11 cellular contexts compared by ENCODE assay signal in the genomic region with DNA sequence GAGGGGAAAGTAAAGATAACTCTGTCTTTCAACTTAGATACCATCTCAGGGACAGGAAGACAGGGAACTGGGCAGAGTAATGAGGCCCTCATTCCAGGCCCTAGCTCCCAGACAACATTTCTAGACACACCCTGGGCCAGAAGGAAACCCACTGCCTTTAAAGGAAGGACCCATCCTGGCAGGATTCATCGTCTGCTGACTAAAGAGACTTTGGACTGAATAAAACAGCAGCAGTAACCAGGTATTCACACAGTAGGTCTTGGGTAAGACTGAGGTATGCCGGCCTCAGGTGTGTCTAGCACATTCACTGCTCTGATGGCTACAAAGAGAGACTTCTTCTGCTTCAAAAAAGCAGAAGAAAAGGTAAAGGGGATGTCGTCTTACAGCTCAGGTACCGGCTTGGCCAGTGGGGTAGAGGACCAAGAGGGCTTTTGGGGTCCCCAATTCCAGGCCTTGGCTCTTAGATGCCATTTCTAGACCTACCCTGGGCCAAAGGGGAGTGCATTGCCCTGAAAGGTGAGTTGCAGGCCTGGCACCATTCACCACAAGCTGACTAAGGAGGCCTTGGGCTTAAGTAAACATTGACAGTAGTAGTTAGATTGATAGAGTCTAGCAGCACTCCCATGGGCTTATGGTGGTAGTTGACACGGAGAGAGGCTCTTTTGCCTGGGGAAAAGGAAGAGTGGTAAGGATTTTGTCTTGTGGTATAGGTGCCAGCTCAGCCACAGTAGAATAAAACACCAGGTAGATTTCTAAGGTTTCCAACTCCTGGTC. TPM values are rescaled to one million over a fixed set of nuclear protein-coding genes. Genes with fewer than 3 reads are reported as not detected.
A peak's percentile ranks its signal among the peaks of the same experiment; 100 is the strongest.
DNase-seq lines count a peak whose midpoint lies in the region; ATAC-seq and TF ChIP-seq lines count a peak whose summit lies in the region.
"Had no signal": no experiment of that assay in that cellular context is flagged by ENCODE, and none has a peak within 500 bp of the region (broad histone marks: within the 10 kb centered on the region; RNA-seq: fewer than 3 reads in every experiment).

No MANE protein-coding gene starts in this region.

- H3K36me3 ChIP-seq in Peyer's patch = no peaks in the 10 kb centered on the region

- peak; percentile 19 for ATAC-seq in GM21367 (IDR thresholded peaks at IDR 0.05; ENCODE audit: unreplicated experiment)
- ATAC-seq: naive thymus-derived CD8-positive, alpha-beta T cell had no signal

- H3K4me3 ChIP-seq in Peyer's patch = no peak overlapping the region

- H3K4me1 ChIP-seq in Peyer's patch = peaks cover 0 to 21% (median 0%) of the 10 kb centered on the region in 4 donors

- CTCF ChIA-PET in HEK293T (lab: Yijun Ruan, JAX) = no interaction called here

- POLR2A ChIA-PET in HEK293T (lab: Yijun Ruan, JAX) = interaction anchor here (1.4 kb wide), 1 partner anchor 98 kb away, joined by 7 read pairs; no protein-coding TSS in a partner anchor

- no peak for TF ChIP-seq POLR2A in Peyer's patch (IDR thresholded peaks at IDR 0.05)

- peak; percentile 9 for DNase-seq in A172 (ENCODE audit: low spot score)
- peak; percentile 76 for DNase-seq in M059J (ENCODE audit: low read depth)
- peak; percentile 31 for DNase-seq in glomerular visceral epithelial cell (ENCODE audit: extremely low spot score)
- no peak for DNase-seq in HEK293T (ENCODE audit: extremely low spot score)
- no peak for DNase-seq in stimulated activated CD4-positive, alpha-beta T cell treated with anti-CD3 and anti-CD28 coated beads, Interleukin-4, amount 100 ng/mL, for 24 hours
- no peak for DNase-seq in Peyer's patch
- no peak for DNase-seq in HUDEP-2 (lab: John Stamatoyannopoulos, UW; ENCODE audit: unreplicated experiment in 76 of 76)
- DNase-seq: aorta; naive thymus-derived CD8-positive, alpha-beta T cell; NCI-H1417 treated with DMSO at 0.1 percent for 48 hours had no signal

- H3K9me3 ChIP-seq in Peyer's patch = no peaks in the 10 kb centered on the region

- H3K27me3 ChIP-seq in Peyer's patch = no peaks in the 10 kb centered on the region

- no peak for TF ChIP-seq CTCF in Peyer's patch (IDR thresholded peaks at IDR 0.05)

- peak overlapping the region in 1 of 4 donors; percentile 26 for H3K27ac ChIP-seq in Peyer's patch

TF ChIP-seq in HEK293T, 16 proteins besides CTCF, POLR2A, EP300 and RAD21:
- no peak for TF ChIP-seq TARDBP (IDR thresholded peaks at IDR 0.05)
- no peak for TF ChIP-seq ARNT (IDR thresholded peaks at IDR 0.05)
- no peak for TF ChIP-seq ELF4 (IDR thresholded peaks at IDR 0.05)
- no peak for TF ChIP-seq ZNF384 (IDR thresholded peaks at IDR 0.05)
- TF ChIP-seq SUZ12 (IDR thresholded peaks at IDR 0.05) = no peak
- no peak for TF ChIP-seq NFRKB (IDR thresholded peaks at IDR 0.05)
- TF ChIP-seq, protein P1, sequence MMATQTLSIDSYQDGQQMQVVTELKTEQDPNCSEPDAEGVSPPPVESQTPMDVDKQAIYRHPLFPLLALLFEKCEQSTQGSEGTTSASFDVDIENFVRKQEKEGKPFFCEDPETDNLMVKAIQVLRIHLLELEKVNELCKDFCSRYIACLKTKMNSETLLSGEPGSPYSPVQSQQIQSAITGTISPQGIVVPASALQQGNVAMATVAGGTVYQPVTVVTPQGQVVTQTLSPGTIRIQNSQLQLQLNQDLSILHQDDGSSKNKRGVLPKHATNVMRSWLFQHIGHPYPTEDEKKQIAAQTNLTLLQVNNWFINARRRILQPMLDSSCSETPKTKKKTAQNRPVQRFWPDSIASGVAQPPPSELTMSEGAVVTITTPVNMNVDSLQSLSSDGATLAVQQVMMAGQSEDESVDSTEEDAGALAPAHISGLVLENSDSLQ (IDR thresholded peaks at IDR 0.05) = no peak
- TF ChIP-seq HDGF (IDR thresholded peaks at IDR 0.05; ENCODE audit: borderline replicate concordance) = no peak
- no peak for TF ChIP-seq FOXM1 (IDR thresholded peaks at IDR 0.05; ENCODE audit: borderline replicate concordance)
- no peak for TF ChIP-seq SP1 (IDR thresholded peaks at IDR 0.05)
- TF ChIP-seq FOXA1 (IDR thresholded peaks at IDR 0.05) = no peak
- no peak for TF ChIP-seq BHLHE40 (IDR thresholded peaks at IDR 0.05; ENCODE audit: borderline replicate concordance)
- TF ChIP-seq FOXK2 (IDR thresholded peaks at IDR 0.05) = no peak
- TF ChIP-seq LEF1 (IDR thresholded peaks at IDR 0.05; ENCODE audit: borderline replicate concordance) = no peak
- TF ChIP-seq CTBP1 (IDR thresholded peaks at IDR 0.05; ENCODE audit: borderline replicate concordance) = no peak
- TF ChIP-seq L3MBTL2 (conservative IDR thresholded peaks at IDR 0.05) = no peak

RNA-seq across cellular contexts. Expression of a gene that starts 13.4 kb away (rescaled TPM):
- 84.2 and 99.9 TPM in 2 replicates for total RNA-seq in A172 (2014; rRNA removed; shearing (Covaris generic))
- total RNA-seq in M059J (2014; rRNA removed; shearing (Covaris generic)) = 151 and 175 TPM in 2 replicates
- 100 to 1,000 TPM in 3 of 4 donors, 10 to 100 TPM in 1; 91.2 to 123 (median 103) TPM for total RNA-seq in Peyer's patch

Comparison
In these comparisons a context has a peak if more than half of its experiments do, and no peak if none do; other contexts are left out.
1. DNase-seq: peak in A172 (single experiment), M059J (single experiment) and glomerular visceral epithelial cell (single experiment); none in HEK293T (single experiment), stimulated activated CD4-positive, alpha-beta T cell treated with anti-CD3 and anti-CD28 coated beads, Interleukin-4, amount 100 ng/mL, for 24 hours (single experiment), Peyer's patch (0 of 3) and HUDEP-2 (0 of 76).